Comparison of ENCODE assay signal across 18 cellular contexts in genomic region chr10:120963053-120963533, GRCh38.
DNase-seq lines count a peak whose midpoint lies in the region; ATAC-seq and TF ChIP-seq lines count a peak whose summit lies in the region.
"Had no signal": no experiment of that assay in that cellular context is flagged by ENCODE, and none has a peak within 500 bp of the region (broad histone marks: within the 10 kb centered on the region; RNA-seq: fewer than 3 reads in every experiment).

No MANE protein-coding gene starts in this region.

- 43 to 57% methylated on average over 18 of the region's 18 CpGs for WGBS in lung, 2 donors
- WGBS in aorta, 2 donors, result 65 to 66% methylated on average over 18 of the region's 18 CpGs
- WGBS in esophagus muscularis mucosa, result 48% methylated on average over 17 of the region's 18 CpGs

- H3K36me3 ChIP-seq in colonic mucosa, result no peaks in the 10 kb centered on the region
- no peaks in the 10 kb centered on the region for H3K36me3 ChIP-seq in lung (ENCODE audit: control insufficient read depth in 2 of 2, insufficient read depth in 2 of 2, low read length in 2 of 2)
- no peaks in the 10 kb centered on the region for H3K36me3 ChIP-seq in aorta (ENCODE audit: control insufficient read depth in 1 of 2, insufficient read depth in 2 of 2, low read length in 1 of 2)
- H3K36me3 ChIP-seq in esophagus muscularis mucosa, result no peaks in the 10 kb centered on the region
- H3K36me3 ChIP-seq: ascending aorta, gastrocnemius medialis had no signal

- no peaks in the 10 kb centered on the region for H3K27me3 ChIP-seq in colonic mucosa
- no peaks in the 10 kb centered on the region for H3K27me3 ChIP-seq in lung (ENCODE audit: control insufficient read depth, insufficient read depth)
- H3K27me3 ChIP-seq in aorta (ENCODE audit: control insufficient read depth in 1 of 2, insufficient read depth in 2 of 2, low read length in 1 of 2), result no peaks in the 10 kb centered on the region
- H3K27me3 ChIP-seq in esophagus muscularis mucosa, result no peaks in the 10 kb centered on the region
- H3K27me3 ChIP-seq: ascending aorta had no signal

- H3K9me3 ChIP-seq in colonic mucosa (no peaks in the 10 kb centered on the region), lung (ENCODE audit: control insufficient read depth in 2 of 2, insufficient read depth in 1 of 2, low read length in 1 of 2) (peaks cover 0 to under 1% of the 10 kb centered on the region in 2 donors), aorta (ENCODE audit: control insufficient read depth, low read length) (peaks cover 2% of the 10 kb centered on the region), esophagus muscularis mucosa (no peaks in the 10 kb centered on the region)
- H3K9me3 ChIP-seq: ascending aorta, gastrocnemius medialis had no signal

- no peak overlapping the region for H3K27ac Mint-ChIP-seq in stimulated activated naive CD8-positive, alpha-beta T cell treated with anti-CD3 and anti-CD28 coated beads, Interleukin-15, amount 100 ng/mL, for 72 hours
- H3K27ac Mint-ChIP-seq: activated T-helper 17 cell treated with anti-CD3 and anti-CD28 coated beads, Interleukin-2, amount 50 U/mL, for 72 hours had no signal

- no peak overlapping the region for H3K4me3 Mint-ChIP-seq in stimulated activated naive CD8-positive, alpha-beta T cell treated with anti-CD3 and anti-CD28 coated beads, Interleukin-15, amount 100 ng/mL, for 72 hours
- H3K4me3 Mint-ChIP-seq: activated T-helper 17 cell treated with anti-CD3 and anti-CD28 coated beads, Interleukin-2, amount 50 U/mL, for 72 hours had no signal

- peaks cover 9% of the 10 kb centered on the region for H3K27me3 Mint-ChIP-seq in stimulated activated naive CD8-positive, alpha-beta T cell treated with anti-CD3 and anti-CD28 coated beads, Interleukin-15, amount 100 ng/mL, for 72 hours

- H3K4me1 ChIP-seq in colonic mucosa (no peaks in the 10 kb centered on the region), lung (ENCODE audit: control insufficient read depth in 2 of 2, insufficient read depth in 2 of 2, low read length in 2 of 2) (no peaks in the 10 kb centered on the region), aorta (ENCODE audit: control insufficient read depth in 1 of 2, insufficient read depth in 2 of 2, low read length in 2 of 2) (no peaks in the 10 kb centered on the region), esophagus muscularis mucosa (peaks cover 0 to 15% (median 9%) of the 10 kb centered on the region in 4 donors)
- H3K4me1 ChIP-seq: ascending aorta, gastrocnemius medialis had no signal

- peak; percentile 28 for ATAC-seq in stimulated activated naive CD8-positive, alpha-beta T cell treated with anti-CD3 and anti-CD28 coated beads, Interleukin-15, amount 100 ng/mL, for 72 hours
- ATAC-seq in stimulated activated naive CD8-positive, alpha-beta T cell treated with anti-CD3 and anti-CD28 coated beads, Interleukin-15, Interleukin-2, amounts not matched to agents 100 U/mL and 50 U/mL, for 24 hours, result no peak
- ATAC-seq in lung (ENCODE audit: insufficient read depth, low FRiP score), result peak; percentile 77
- peak; percentile 55 for ATAC-seq in aorta (ENCODE audit: low FRiP score)
- no peak for ATAC-seq in HG03378 (IDR thresholded peaks at IDR 0.05; ENCODE audit: unreplicated experiment)
- no peak for ATAC-seq in GM21447 (IDR thresholded peaks at IDR 0.05; ENCODE audit: unreplicated experiment)
- ATAC-seq: activated T-helper 17 cell treated with anti-CD3 and anti-CD28 coated beads, Interleukin-2, amount 50 U/mL, for 72 hours; gastrocnemius medialis; left cardiac atrium; Panc1 had no signal

- no peak for TF ChIP-seq EP300 in esophagus muscularis mucosa (IDR thresholded peaks at IDR 0.05)

- no peak overlapping the region for H3K9ac ChIP-seq in colonic mucosa (ENCODE audit: low read depth in 2 of 2, low read length in 2 of 2)

- no peak for DNase-seq in stimulated activated naive CD8-positive, alpha-beta T cell treated with anti-CD3 and anti-CD28 coated beads, Interleukin-15, amount 100 ng/mL, for 72 hours
- no peak for DNase-seq in stimulated activated naive CD8-positive, alpha-beta T cell treated with anti-CD3 and anti-CD28 coated beads, Interleukin-15, Interleukin-2, amounts not matched to agents 100 U/mL and 50 U/mL, for 24 hours
- DNase-seq in colonic mucosa (peak; percentile 31), lung (ENCODE audit: low spot score) (peak; percentile 88), aorta (no peak), esophagus muscularis mucosa (ENCODE audit: extremely low spot score) (no peak)
- DNase-seq: ACHN; Calu3; effector CD8-positive, alpha-beta T cell; gastrocnemius medialis; KG1; left cardiac atrium; NCI-H2171 had no signal

- H3K4me3 ChIP-seq in colonic mucosa (no peak overlapping the region), lung (no peak overlapping the region), aorta (ENCODE audit: low read length in 2 of 2) (no peak overlapping the region), esophagus muscularis mucosa (no peak overlapping the region)
- H3K4me3 ChIP-seq: ascending aorta, gastrocnemius medialis had no signal

- H3K27ac ChIP-seq in colonic mucosa, result no peak overlapping the region
- peak overlapping the region in 1 of 2 donors; percentile 80 for H3K27ac ChIP-seq in lung (ENCODE audit: low read depth in 1 of 2, low read length in 1 of 2)
- no peak overlapping the region for H3K27ac ChIP-seq in aorta (ENCODE audit: low read depth in 1 of 2, low read length in 2 of 2)
- H3K27ac ChIP-seq in esophagus muscularis mucosa (replicated peaks in 1 of 4), result no peak overlapping the region
- H3K27ac ChIP-seq: ascending aorta, gastrocnemius medialis had no signal

- TF ChIP-seq POLR2A in esophagus muscularis mucosa (IDR thresholded peaks at IDR 0.05; ENCODE audit: low read depth), result no peak

- no peaks in the 10 kb centered on the region for H3K9me3 Mint-ChIP-seq in stimulated activated naive CD8-positive, alpha-beta T cell treated with anti-CD3 and anti-CD28 coated beads, Interleukin-15, amount 100 ng/mL, for 72 hours
- H3K9me3 Mint-ChIP-seq: activated T-helper 17 cell treated with anti-CD3 and anti-CD28 coated beads, Interleukin-2, amount 50 U/mL, for 72 hours had no signal

- intact Hi-C loops in colonic mucosa (cut with DNase I) (no loop called here), aorta (cut with DNase I) (no loop called here), esophagus muscularis mucosa (cut with DNase I) (no loop called here)

- TF ChIP-seq CTCF in colonic mucosa (IDR thresholded peaks at IDR 0.05) (no peak), lung (IDR thresholded peaks at IDR 0.05; ENCODE audit: control extremely low read depth, extremely low read depth) (no peak), esophagus muscularis mucosa (IDR thresholded peaks at IDR 0.05) (no peak)

- H3K4me1 Mint-ChIP-seq in stimulated activated naive CD8-positive, alpha-beta T cell treated with anti-CD3 and anti-CD28 coated beads, Interleukin-15, amount 100 ng/mL, for 72 hours, result no peaks in the 10 kb centered on the region
- H3K4me1 Mint-ChIP-seq: activated T-helper 17 cell treated with anti-CD3 and anti-CD28 coated beads, Interleukin-2, amount 50 U/mL, for 72 hours had no signal

Comparison
In these comparisons a context has a peak if more than half of its experiments do, and no peak if none do; other contexts are left out.
1. ATAC-seq: peak in stimulated activated naive CD8-positive, alpha-beta T cell treated with anti-CD3 and anti-CD28 coated beads, Interleukin-15, amount 100 ng/mL, for 72 hours (single experiment), lung (single experiment) and aorta (single experiment); none in stimulated activated naive CD8-positive, alpha-beta T cell treated with anti-CD3 and anti-CD28 coated beads, Interleukin-15, Interleukin-2, amounts not matched to agents 100 U/mL and 50 U/mL, for 24 hours (single experiment), HG03378 (single experiment) and GM21447 (single experiment).
2. DNase-seq: peak in colonic mucosa (single experiment) and lung (single experiment); none in stimulated activated naive CD8-positive, alpha-beta T cell treated with anti-CD3 and anti-CD28 coated beads, Interleukin-15, amount 100 ng/mL, for 72 hours (0 of 2), stimulated activated naive CD8-positive, alpha-beta T cell treated with anti-CD3 and anti-CD28 coated beads, Interleukin-15, Interleukin-2, amounts not matched to agents 100 U/mL and 50 U/mL, for 24 hours (single experiment), aorta (0 of 2) and esophagus muscularis mucosa (single experiment).